8 cellular contexts compared by ENCODE assay signal in the genomic region with DNA sequence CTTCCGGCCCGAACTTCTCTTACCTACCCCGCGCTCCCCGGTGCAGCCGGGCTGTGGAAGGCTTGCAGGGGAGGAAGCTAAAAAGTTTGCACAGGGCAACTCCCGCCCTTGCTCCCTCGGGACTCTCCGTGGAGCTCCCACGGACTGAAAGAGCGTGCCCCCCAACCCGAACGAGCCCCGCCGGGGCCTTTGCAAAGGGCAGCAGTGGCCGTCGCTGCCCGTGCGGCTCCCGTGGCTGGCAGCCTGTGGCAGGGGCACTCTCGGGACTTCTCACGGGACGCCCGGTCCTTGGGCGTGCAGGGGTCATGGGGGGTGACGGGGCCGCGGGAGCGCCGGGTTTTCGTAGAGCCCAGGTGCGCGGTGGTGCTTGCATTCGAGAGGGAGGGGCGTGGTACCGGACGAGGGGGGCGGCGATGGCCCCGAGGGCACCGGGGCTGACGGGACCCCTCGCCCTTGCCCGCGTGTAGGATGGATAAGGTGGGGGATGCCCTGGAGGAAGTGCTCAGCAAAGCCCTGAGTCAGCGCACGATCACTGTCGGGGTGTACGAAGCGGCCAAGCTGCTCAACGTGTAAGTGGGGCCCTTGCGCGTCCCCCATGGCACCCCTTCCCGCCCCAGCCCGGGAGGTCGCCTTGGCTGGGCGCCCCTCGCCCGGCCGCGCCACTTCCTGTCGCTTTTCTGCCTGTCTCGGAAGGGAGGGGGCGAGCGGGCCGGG. TPM values are rescaled to one million over a fixed set of nuclear protein-coding genes. Genes with fewer than 3 reads are reported as not detected.
DNase-seq lines count a peak whose midpoint lies in the region; ATAC-seq, FAIRE-seq and TF ChIP-seq lines count a peak whose summit lies in the region.

No MANE protein-coding gene starts in this region.

- H3K9ac ChIP-seq in HepG2 (ENCODE audit: insufficient read depth, low read depth, low read length): peak overlapping the region; percentile 98

- POLR2A ChIA-PET in HepG2 (lab: Yijun Ruan, JAX): interaction anchor here (0.6 to 4.3 kb wide), 39 partner anchors 11 to 270 kb away, joined by 3 to 114 read pairs (median 5); no protein-coding TSS in a partner anchor

- peak overlapping the region; percentile 92 for H3K4me3 Mint-ChIP-seq in chondrocyte (ENCODE audit: unreplicated experiment)

- H3K36me3 Mint-ChIP-seq in chondrocyte (ENCODE audit: low read depth): peaks cover 19% of the 10 kb centered on the region

- no peaks in the 10 kb centered on the region for H3K9me3 Mint-ChIP-seq in chondrocyte (ENCODE audit: low read depth)

- peaks cover 49% of the 10 kb centered on the region for H3K4me1 Mint-ChIP-seq in chondrocyte (ENCODE audit: low read depth)

- TSS peak; percentile 59 for BruUV-seq in HepG2 (replicated peaks; lab: Mats Ljungman, UMichigan)

- DNase-seq in Caki2 (ENCODE audit: low read depth) (peak; percentile 31), chondrocyte (ENCODE audit: low spot score) (no peak), HepG2 (ENCODE audit: low spot score) (no peak), DMS153 treated with DMSO at 0.1 percent for 48 hours (lab: John Stamatoyannopoulos, UW; ENCODE audit: unreplicated experiment) (no peak)
- DNase-seq in activated CD4-positive, CD25-positive, alpha-beta regulatory T cell (lab: John Stamatoyannopoulos, UW): peak; percentile 27 to 51 (median 38)
- DNase-seq in stimulated activated CD4-positive, alpha-beta T cell treated with anti-CD3 and anti-CD28 coated beads, TNF-alpha, amount 100 ng/mL, for 1 hour (ENCODE audit: low read depth in 3 of 3, low spot score in 1 of 3): peak in 2 of 3 donors; percentile 22 to 52

- H3K27me3 Mint-ChIP-seq in chondrocyte (ENCODE audit: low read depth): no peaks in the 10 kb centered on the region

- TF ChIP-seq RAD21 in Ishikawa (IDR thresholded peaks at IDR 0.05; ENCODE audit: low read depth): no peak
- TF ChIP-seq RAD21 in HepG2 (CRISPR knock-in tag; IDR thresholded peaks at IDR 0.05): no peak

- WGBS in HepG2 (ENCODE audit: low lambda C conversion rate): 0% methylated on average over 8 of the region's 66 CpGs

- H3K4me1 ChIP-seq in HepG2 (ENCODE audit: insufficient read depth, low read length): peaks cover 60% of the 10 kb centered on the region

- in situ Hi-C loops in Caki2 (cut with HindIII; ENCODE audit: low pct_unique_long_range_greater_than_20kb, low sequenced_read_pairs): no loop called here
- in situ Hi-C loops in HepG2 (cut with HindIII; ENCODE audit: extremely low pct_ligation_motif_present, low pct_unique_long_range_greater_than_20kb): loop anchor here (5.0 to 10.0 kb wide), 2 partner anchors 77 to 121 kb away; no protein-coding TSS in a partner anchor

- H2AFZ ChIP-seq in HepG2 (ENCODE audit: low read length): no peak overlapping the region

- peak; percentile 11 for ATAC-seq in GM21390 (IDR thresholded peaks at IDR 0.05; ENCODE audit: unreplicated experiment)
- ATAC-seq in HepG2: peak; percentile 20

- TF ChIP-seq EP300 in Ishikawa (IDR thresholded peaks at IDR 0.05; ENCODE audit: borderline replicate concordance) (no peak), HepG2 (IDR thresholded peaks at IDR 0.05; ENCODE audit: low read depth in 2 of 2, low read length in 2 of 2) (no peak), HepG2 (CRISPR knock-in tag; IDR thresholded peaks at IDR 0.05; ENCODE audit: borderline replicate concordance) (no peak)

- peak overlapping the region; percentile 97 to 99 (median 98) for H3K4me3 ChIP-seq in HepG2 (replicated peaks in 1 of 3; ENCODE audit: insufficient read depth in 1 of 3, low read depth in 2 of 3, low read length in 3 of 3)

- peaks cover 28% of the 10 kb centered on the region for H3K79me2 ChIP-seq in HepG2 (ENCODE audit: insufficient read depth, low read length)

- peak overlapping the region; percentile 99 for H3K27ac Mint-ChIP-seq in chondrocyte (ENCODE audit: unreplicated experiment)

- FAIRE-seq in HepG2 (lab: Jason Lieb, UNC): no peak

- intact Hi-C loops in HepG2 (cut with micrococcal nuclease; ENCODE audit: unreplicated experiment): loop anchor here (1.0 to 5.0 kb wide), 3 partner anchors 21 to 258 kb away; no protein-coding TSS in a partner anchor

- peak overlapping the region; percentile 96 for H3K4me2 ChIP-seq in HepG2 (ENCODE audit: low read depth, low read length)

- no peaks in the 10 kb centered on the region for H3K9me3 ChIP-seq in HepG2 (ENCODE audit: low read length)

- peak overlapping the region; percentile 96 for H3K27ac ChIP-seq in HepG2 (ENCODE audit: extremely low read length, insufficient read depth, low read length)

- H3K36me3 ChIP-seq in HepG2 (replicated peaks in 1 of 2; ENCODE audit: control insufficient read depth in 1 of 2, insufficient read depth in 2 of 2, low read length in 2 of 2): peaks cover 1 to 14% of the 10 kb centered on the region in 2 experiments; a peak in 2 of 5 replicates

- H3K27me3 ChIP-seq in HepG2 (ENCODE audit: control insufficient read depth in 1 of 2, insufficient read depth in 2 of 2, low read length in 2 of 2): no peaks in the 10 kb centered on the region; a peak in 1 of 5 replicates

- peaks cover 15% of the 10 kb centered on the region for H4K20me1 ChIP-seq in HepG2 (ENCODE audit: insufficient read depth, low read length)

- no peak; a peak in 1 of 4 replicates for TF ChIP-seq POLR2A in HepG2 (IDR thresholded peaks at IDR 0.05; ENCODE audit: insufficient read depth in 1 of 2, low read depth in 2 of 2, low read length in 2 of 2)

- CTCF ChIA-PET in HepG2 (lab: Yijun Ruan, JAX; ENCODE audit: low intra/inter-chr PET ratio, low total read pairs): no interaction called here

- TF ChIP-seq CTCF in chondrocyte (IDR thresholded peaks at IDR 0.05): no peak
- TF ChIP-seq CTCF in HepG2 (CRISPR knock-in tag; IDR thresholded peaks at IDR 0.05): no peak

TF ChIP-seq in Ishikawa, 13 proteins besides CTCF, POLR2A, EP300 and RAD21 (continues in another document):
- peak; percentile 69 for TF ChIP-seq ZBTB7A (IDR thresholded peaks at IDR 0.05; ENCODE audit: low read depth)

TF ChIP-seq in HepG2, 621 proteins besides CTCF, POLR2A, EP300 and RAD21 (continues in another document):
- TF ChIP-seq, protein P1, sequence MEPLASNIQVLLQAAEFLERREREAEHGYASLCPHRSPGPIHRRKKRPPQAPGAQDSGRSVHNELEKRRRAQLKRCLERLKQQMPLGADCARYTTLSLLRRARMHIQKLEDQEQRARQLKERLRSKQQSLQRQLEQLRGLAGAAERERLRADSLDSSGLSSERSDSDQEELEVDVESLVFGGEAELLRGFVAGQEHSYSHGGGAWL (CRISPR knock-in tag; IDR thresholded peaks at IDR 0.05): no peak
- TF ChIP-seq, protein P2, sequence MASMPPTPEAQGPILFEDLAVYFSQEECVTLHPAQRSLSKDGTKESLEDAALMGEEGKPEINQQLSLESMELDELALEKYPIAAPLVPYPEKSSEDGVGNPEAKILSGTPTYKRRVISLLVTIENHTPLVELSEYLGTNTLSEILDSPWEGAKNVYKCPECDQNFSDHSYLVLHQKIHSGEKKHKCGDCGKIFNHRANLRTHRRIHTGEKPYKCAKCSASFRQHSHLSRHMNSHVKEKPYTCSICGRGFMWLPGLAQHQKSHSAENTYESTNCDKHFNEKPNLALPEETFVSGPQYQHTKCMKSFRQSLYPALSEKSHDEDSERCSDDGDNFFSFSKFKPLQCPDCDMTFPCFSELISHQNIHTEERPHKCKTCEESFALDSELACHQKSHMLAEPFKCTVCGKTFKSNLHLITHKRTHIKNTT (CRISPR knock-in tag; IDR thresholded peaks at IDR 0.05): no peak
- TF ChIP-seq GABPB1 (CRISPR knock-in tag; IDR thresholded peaks at IDR 0.05) (no peak), PRMT3 (CRISPR knock-in tag; IDR thresholded peaks at IDR 0.05; ENCODE audit: borderline replicate concordance, low read depth) (no peak), TBP (CRISPR knock-in tag; IDR thresholded peaks at IDR 0.05) (no peak), SSRP1 (CRISPR knock-in tag; IDR thresholded peaks at IDR 0.05) (no peak)
- TF ChIP-seq, protein P3, sequence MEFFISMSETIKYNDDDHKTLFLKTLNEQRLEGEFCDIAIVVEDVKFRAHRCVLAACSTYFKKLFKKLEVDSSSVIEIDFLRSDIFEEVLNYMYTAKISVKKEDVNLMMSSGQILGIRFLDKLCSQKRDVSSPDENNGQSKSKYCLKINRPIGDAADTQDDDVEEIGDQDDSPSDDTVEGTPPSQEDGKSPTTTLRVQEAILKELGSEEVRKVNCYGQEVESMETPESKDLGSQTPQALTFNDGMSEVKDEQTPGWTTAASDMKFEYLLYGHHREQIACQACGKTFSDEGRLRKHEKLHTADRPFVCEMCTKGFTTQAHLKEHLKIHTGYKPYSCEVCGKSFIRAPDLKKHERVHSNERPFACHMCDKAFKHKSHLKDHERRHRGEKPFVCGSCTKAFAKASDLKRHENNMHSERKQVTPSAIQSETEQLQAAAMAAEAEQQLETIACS (CRISPR knock-in tag; IDR thresholded peaks at IDR 0.05): no peak; the same call in 1 of the 2 replicates

RNA-seq across cellular contexts. Expression of a gene that starts 0.7 kb away (rescaled TPM):
- total RNA-seq in Caki2 (2014; rRNA removed; shearing (Covaris generic); ENCODE audit: low replicate concordance): 9.5 and 24.1 TPM in 2 replicates
- total RNA-seq in chondrocyte (49.1 to 92.3 TPM (median 89.4 TPM) in 3 replicates), HepG2 (2016; rRNA removed; fragmentation: Illumina TruSeq; extraction: Trizol) (25.0 and 46.2 TPM in 2 replicates)
- total RNA-seq in HepG2 (2016; cell fraction: cytosol; rRNA removed; fragmentation: Illumina TruSeq; extraction: Trizol; ENCODE audit: low read depth): 21.8 and 26.9 TPM in 2 replicates
- 23.2 and 49.2 TPM in 2 replicates for total RNA-seq in HepG2 (2016; cell fraction: insoluble cytoplasmic fraction; rRNA removed; fragmentation: Illumina TruSeq; extraction: Trizol)
- total RNA-seq in HepG2 (2016; cell fraction: membrane; rRNA removed; fragmentation: Illumina TruSeq; extraction: Trizol): 27.1 and 30.4 TPM in 2 replicates
- 59.8 and 64.1 TPM in 2 replicates for total RNA-seq in HepG2 (2016; cell fraction: nucleus; rRNA removed; fragmentation: Illumina TruSeq; extraction: Trizol)
- polyA plus RNA-seq in HepG2 (2011; rRNA removed): 33.2 and 36.2 TPM in 2 replicates
- 30.4 and 31.8 TPM in 2 replicates for polyA plus RNA-seq in HepG2 (2011; cell fraction: cytosol; rRNA removed)
- 131 and 138 TPM in 2 replicates for polyA plus RNA-seq in HepG2 (2011; cell fraction: nucleus; rRNA removed)
- polyA plus RNA-seq in HepG2 (2012): 49.0 and 63.8 TPM in 2 replicates
- polyA plus RNA-seq in HepG2 (2016; cell fraction: cytosol; fragmentation: Illumina TruSeq; extraction: Trizol; ENCODE audit: low read depth): 24.1 and 25.0 TPM in 2 replicates
- polyA plus RNA-seq in HepG2 (2016; cell fraction: insoluble cytoplasmic fraction; fragmentation: Illumina TruSeq; extraction: Trizol; ENCODE audit: low read depth): 48.7 and 51.1 TPM in 2 replicates
- 26.6 and 28.9 TPM in 2 replicates for polyA plus RNA-seq in HepG2 (2016; cell fraction: membrane; fragmentation: Illumina TruSeq; extraction: Trizol; ENCODE audit: low read depth)
- 151 and 156 TPM in 2 replicates for polyA plus RNA-seq in HepG2 (2016; cell fraction: nucleus; fragmentation: Illumina TruSeq; extraction: Trizol; ENCODE audit: insufficient read depth, low read depth)
- 1.4 and 17.0 TPM in 2 replicates for polyA minus RNA-seq in HepG2 (2011; rRNA and poly(A)+ RNA removed; ENCODE audit: low replicate concordance)
- 11.3 and 13.7 TPM in 2 replicates for polyA minus RNA-seq in HepG2 (2011; cell fraction: cytosol; rRNA and poly(A)+ RNA removed)
- polyA minus RNA-seq in HepG2 (2011; cell fraction: nucleus; rRNA and poly(A)+ RNA removed): 60.7 and 75.2 TPM in 2 replicates

Comparison
In these comparisons a context has a peak if more than half of its experiments do, and no peak if none do; other contexts are left out.
1. DNase-seq: peak in Caki2 (single experiment), activated CD4-positive, CD25-positive, alpha-beta regulatory T cell (4 of 4) and stimulated activated CD4-positive, alpha-beta T cell treated with anti-CD3 and anti-CD28 coated beads, TNF-alpha, amount 100 ng/mL, for 1 hour (2 of 3); none in chondrocyte (single experiment), HepG2 (single experiment) and DMS153 treated with DMSO at 0.1 percent for 48 hours (single experiment).